ENCODE assay signal across 21 cellular contexts in genomic region chr1:86453664-86454063, GRCh38. TPM values are rescaled to one million over a fixed set of nuclear protein-coding genes. Genes with fewer than 3 reads are reported as not detected.
DNase-seq lines count a peak whose midpoint lies in the region; ATAC-seq, FAIRE-seq and TF ChIP-seq lines count a peak whose summit lies in the region.
"Had no signal": no experiment of that assay in that cellular context is flagged by ENCODE, and none has a peak within 500 bp of the region (broad histone marks: within the 10 kb centered on the region; RNA-seq: fewer than 3 reads in every experiment).

No MANE protein-coding gene starts in this region.

- peak overlapping the region; percentile 58 for H3K18ac ChIP-seq in H9 (ENCODE audit: insufficient read length, low read depth, low read length)

- no peaks in the 10 kb centered on the region for H3K27me3 ChIP-seq in H9 (ENCODE audit: insufficient read depth, low read length)
- H3K27me3 ChIP-seq: BLaER1 treated with 17β-estradiol and CSF1 and Interleukin-3, amounts not matched to agents 10 nM and 100 nM had no signal

- no peak overlapping the region for H3K27ac ChIP-seq in H9 (ENCODE audit: insufficient read length, low read depth, low read length)
- H3K27ac ChIP-seq: BLaER1 treated with 17β-estradiol and CSF1 and Interleukin-3, amounts not matched to agents 10 nM and 100 nM had no signal

- H4K5ac ChIP-seq in H9 (ENCODE audit: insufficient read length, low read depth, low read length): no peak overlapping the region

- H3K23ac ChIP-seq in H9 (ENCODE audit: insufficient read length, low read depth, low read length): no peak overlapping the region

- no peak overlapping the region for H3T11ph ChIP-seq in H9 (ENCODE audit: low read length)

- peak; percentile 40 for FAIRE-seq in GM12891 (lab: Jason Lieb, UNC)
- FAIRE-seq: D721Med, G401.6, GM12892, GM19239, H54 had no signal

- no peak overlapping the region for H2AFZ ChIP-seq in H9 (ENCODE audit: low read length)

- no peak overlapping the region for H4K8ac ChIP-seq in H9 (replicated peaks; ENCODE audit: insufficient read length, low read depth, low read length)

- H3K4ac ChIP-seq in H9 (ENCODE audit: low read depth, low read length): no peak overlapping the region

- H3K27ac Mint-ChIP-seq in H9 (no peak overlapping the region; a peak in 1 of 7 replicates), immature natural killer cell (no peak overlapping the region)
- H3K27ac Mint-ChIP-seq: CD4-positive, CD25-positive, alpha-beta regulatory T cell had no signal

- ATAC-seq in HG03095 (IDR thresholded peaks at IDR 0.05; ENCODE audit: unreplicated experiment): peak; percentile 59

- H3K23me2 ChIP-seq in H9 (ENCODE audit: insufficient read length, low read depth, low read length, poor library complexity, severe bottlenecking): no peaks in the 10 kb centered on the region

- H3K27me3 Mint-ChIP-seq in H9 (ENCODE audit: low read depth) (no peaks in the 10 kb centered on the region), immature natural killer cell (ENCODE audit: low read depth in 3 of 3) (peaks cover 2 to 5% (median 4%) of the 10 kb centered on the region in 3 donors)

- H4K20me1 ChIP-seq in H9 (ENCODE audit: control insufficient read depth, insufficient read depth, insufficient read length): no peaks in the 10 kb centered on the region
- H4K20me1 ChIP-seq: BLaER1 treated with 17β-estradiol and CSF1 and Interleukin-3, amounts not matched to agents 10 nM and 100 nM had no signal

- H3K4me1 ChIP-seq in H9 (ENCODE audit: insufficient read depth, low read length): no peaks in the 10 kb centered on the region

- no peak overlapping the region for H2BK20ac ChIP-seq in H9 (ENCODE audit: low read depth, low read length, poor library complexity, severe bottlenecking)

- H3K9ac ChIP-seq in H9 (ENCODE audit: extremely low read depth, insufficient read length, low read length): no peak overlapping the region
- H3K9ac ChIP-seq: BLaER1 treated with 17β-estradiol and CSF1 and Interleukin-3, amounts not matched to agents 10 nM and 100 nM had no signal

- peaks cover 6% of the 10 kb centered on the region in 2 experiments; a peak in 3 of 4 replicates for H3K4me1 Mint-ChIP-seq in H9
- H3K4me1 Mint-ChIP-seq in immature natural killer cell: no peaks in the 10 kb centered on the region

- no peaks in the 10 kb centered on the region for H3K9me3 Mint-ChIP-seq in H9
- no peaks in the 10 kb centered on the region for H3K9me3 Mint-ChIP-seq in immature natural killer cell
- H3K9me3 Mint-ChIP-seq: CD4-positive, CD25-positive, alpha-beta regulatory T cell had no signal

- H3K79me1 ChIP-seq in H9 (ENCODE audit: insufficient read depth, low read depth, low read length, poor library complexity, severe bottlenecking): no peaks in the 10 kb centered on the region

- H2BK120ac ChIP-seq in H9 (ENCODE audit: low read depth, low read length, poor library complexity, severe bottlenecking): no peak overlapping the region

- DNase-seq in GM12891 (ENCODE audit: insufficient read length, low spot score) (no peak), H9 (no peak), amniotic epithelial cell (ENCODE audit: low read depth) (peak; percentile 8), NCI-H82 treated with DMSO at 0.1 percent for 48 hours (lab: John Stamatoyannopoulos, UW; ENCODE audit: unreplicated experiment) (no peak), immature natural killer cell (no peak), UCSD-AML1 (lab: John Stamatoyannopoulos, UW; ENCODE audit: unreplicated experiment) (no peak), ACHN (no peak)
- DNase-seq: 8988T; CD4-positive, CD25-positive, alpha-beta regulatory T cell; DMS153; DMS79 treated with DMSO at 0.1 percent for 48 hours; EL; IMR-90; KG1 had no signal

- H3K4me3 Mint-ChIP-seq in H9: no peak overlapping the region
- no peak overlapping the region for H3K4me3 Mint-ChIP-seq in immature natural killer cell
- H3K4me3 Mint-ChIP-seq: CD4-positive, CD25-positive, alpha-beta regulatory T cell had no signal

- TF ChIP-seq POLR2A in GM12891 (IDR thresholded peaks at IDR 0.05; ENCODE audit: low read depth, low read length): no peak

- H2AK5ac ChIP-seq in H9 (ENCODE audit: insufficient read length, low read length): no peak overlapping the region

- WGBS in H9 (ENCODE audit: extremely low coverage, insufficient read length, low lambda C conversion rate): no CpG with 5 or more reads among the region's 3 CpGs

- in situ Hi-C loops in ACHN (cut with HindIII; ENCODE audit: low pct_ligation_motif_present, low pct_unique_long_range_greater_than_20kb, low sequenced_read_pairs): no loop called here

- TF ChIP-seq CTCF in H9 (conservative IDR thresholded peaks at IDR 0.05): no peak

- no peaks in the 10 kb centered on the region for H3K9me3 ChIP-seq in H9 (ENCODE audit: control insufficient read depth, low read depth, low read length)
- H3K9me3 ChIP-seq: BLaER1 treated with 17β-estradiol and CSF1 and Interleukin-3, amounts not matched to agents 10 nM and 100 nM had no signal

- no peak overlapping the region for H3K14ac ChIP-seq in H9 (ENCODE audit: insufficient read depth, low read length)

- H2BK15ac ChIP-seq in H9 (ENCODE audit: low read depth, low read length): no peak overlapping the region

- H4K91ac ChIP-seq in H9 (ENCODE audit: insufficient read length, low read depth, low read length): no peak overlapping the region

- no peaks in the 10 kb centered on the region for H3K36me3 Mint-ChIP-seq in H9 (ENCODE audit: insufficient read depth in 1 of 3, low read depth in 3 of 3)
- H3K36me3 Mint-ChIP-seq in immature natural killer cell: no peaks in the 10 kb centered on the region
- H3K36me3 Mint-ChIP-seq: CD4-positive, CD25-positive, alpha-beta regulatory T cell had no signal

- H3K79me2 ChIP-seq in H9 (ENCODE audit: insufficient read depth, low read length): no peaks in the 10 kb centered on the region

- H2BK12ac ChIP-seq in H9 (ENCODE audit: insufficient read length, low read depth, low read length): no peak overlapping the region

- no peak overlapping the region for H2BK5ac ChIP-seq in H9 (ENCODE audit: insufficient read length, low read length)

- H3K4me2 ChIP-seq in H9 (ENCODE audit: insufficient read depth, insufficient read length, low read length): no peak overlapping the region

- no peak overlapping the region for H3K56ac ChIP-seq in H9 (ENCODE audit: insufficient read length, low read depth, low read length)

TF ChIP-seq in GM12891, 5 proteins besides CTCF, POLR2A, EP300 and RAD21:
- TF ChIP-seq POU2F2 (IDR thresholded peaks at IDR 0.05; ENCODE audit: low read depth, low read length) (no peak), TAF1 (IDR thresholded peaks at IDR 0.05; ENCODE audit: low read depth, low read length) (no peak), SPI1 (IDR thresholded peaks at IDR 0.05; ENCODE audit: low read depth, low read length) (no peak), PAX5 (IDR thresholded peaks at IDR 0.05; ENCODE audit: insufficient read depth, low read length, severe bottlenecking) (no peak), POLR2AphosphoS5 (IDR thresholded peaks at IDR 0.05; ENCODE audit: low read depth, low read length) (no peak)

RNA-seq across cellular contexts. Expression of gene CLCA1, which starts 15.1 kb away (rescaled TPM):
- polyA plus RNA-seq in GM12891 (2012; ENCODE audit: low read depth, missing spikeins): 0.03 TPM
- total RNA-seq in H9 (2021): not detected in 2 replicates
- not detected for polyA plus RNA-seq in immature natural killer cell
- total RNA-seq: CD4-positive, CD25-positive, alpha-beta regulatory T cell; IMR-90 had no signal
- polyA plus RNA-seq: CD4-positive, CD25-positive, alpha-beta regulatory T cell; IMR-90 had no signal

RNA-seq across cellular contexts. Expression of gene CLCA2, which starts 29.7 kb away (rescaled TPM):
- 0.04 TPM for polyA plus RNA-seq in GM12891 (2012; ENCODE audit: low read depth, missing spikeins)
- total RNA-seq in H9 (2021): not detected in 2 replicates
- not detected for polyA plus RNA-seq in immature natural killer cell
- total RNA-seq: CD4-positive, CD25-positive, alpha-beta regulatory T cell had no signal
- polyA plus RNA-seq: CD4-positive, CD25-positive, alpha-beta regulatory T cell had no signal

RNA-seq across cellular contexts. Expression of gene ODF2L, which starts 57.5 kb away (rescaled TPM):
- polyA plus RNA-seq in GM12891 (2012; ENCODE audit: low read depth, missing spikeins): 14.2 TPM
- total RNA-seq in H9 (2021): 21.5 and 27.3 TPM in 2 replicates
- 10 to 100 TPM; 20.1 to 31.3 (median 21.3) TPM for polyA plus RNA-seq in immature natural killer cell
